ENCODE assay signal across 18 cellular contexts in genomic region chr14:98965061-98965460, GRCh38.
"Had no signal": no experiment of that assay in that cellular context is flagged by ENCODE, and none has a peak within 500 bp of the region (broad histone marks: within the 10 kb centered on the region; RNA-seq: fewer than 3 reads in every experiment).

No MANE protein-coding gene starts in this region.

- H3K4me1 ChIP-seq: prostate gland, tibial nerve, uterus had no signal

- ATAC-seq: activated CD4-positive, alpha-beta T cell treated with anti-CD3 and anti-CD28 coated beads for 36 hours; right cardiac atrium had no signal

- H3K4me3 Mint-ChIP-seq: activated CD4-positive, alpha-beta T cell treated with anti-CD3 and anti-CD28 coated beads for 36 hours; activated naive CD4-positive, alpha-beta T cell treated with anti-CD3 and anti-CD28 coated beads for 36 hours; nephron had no signal

- DNase-seq: activated CD4-positive, alpha-beta T cell treated with anti-CD3 and anti-CD28 coated beads for 36 hours; activated naive CD4-positive, alpha-beta T cell treated with anti-CD3 and anti-CD28 coated beads for 36 hours; activated T-cell treated with anti-CD3 and anti-CD28 coated beads for 4 hours; amniotic stem cell; foreskin fibroblast; hypothalamus; mesendoderm; right cardiac atrium; stimulated activated CD4-positive, alpha-beta T cell treated with anti-CD3 and anti-CD28 coated beads, Interleukin-15, amount 100 ng/mL, for 24 hours; stimulated activated CD4-positive, alpha-beta T cell treated with anti-CD3 and anti-CD28 coated beads, Interleukin-4, amount 100 ng/mL, for 1 hour; stimulated activated naive CD4-positive, alpha-beta T cell treated with Interleukin-2 at 50 U/mL for 16 hours; substantia nigra; uterus; WERI-Rb-1 had no signal

- H3K27ac ChIP-seq: prostate gland, tibial nerve, uterus, WERI-Rb-1 had no signal

- H3K9me3 ChIP-seq: prostate gland, tibial nerve, uterus had no signal

- H3K4me1 Mint-ChIP-seq: nephron had no signal

- H3K27ac Mint-ChIP-seq: activated CD4-positive, alpha-beta T cell treated with anti-CD3 and anti-CD28 coated beads for 36 hours; activated naive CD4-positive, alpha-beta T cell treated with anti-CD3 and anti-CD28 coated beads for 36 hours; nephron had no signal

- H3K36me3 ChIP-seq: prostate gland, tibial nerve, uterus, WERI-Rb-1 had no signal

- H3K9me3 Mint-ChIP-seq: activated naive CD4-positive, alpha-beta T cell treated with anti-CD3 and anti-CD28 coated beads for 36 hours had no signal

- H3K27me3 Mint-ChIP-seq: activated CD4-positive, alpha-beta T cell treated with anti-CD3 and anti-CD28 coated beads for 36 hours had no signal

- H3K4me3 ChIP-seq: prostate gland, skin epidermis, tibial nerve, uterus had no signal
